ENCODE assay signal across 14 cellular contexts in genomic region chr1:61836649-61837048, GRCh38.
"Had no signal": no experiment of that assay in that cellular context is flagged by ENCODE, and none has a peak within 500 bp of the region (broad histone marks: within the 10 kb centered on the region; RNA-seq: fewer than 3 reads in every experiment).

No MANE protein-coding gene starts in this region.

- H3K4me1 ChIP-seq: colonic mucosa, lower lobe of right lung, right lobe of liver had no signal

- ATAC-seq: lower lobe of right lung; naive thymus-derived CD8-positive, alpha-beta T cell; right lobe of liver; T-helper 17 cell; WTC11 had no signal

- DNase-seq: activated CD4-positive, alpha-beta T cell treated with anti-CD3 and anti-CD28 coated beads for 48 hours; activated naive CD4-positive, alpha-beta T cell; caudate nucleus; colonic mucosa; effector memory CD4-positive, alpha-beta T cell; lower lobe of right lung; naive thymus-derived CD8-positive, alpha-beta T cell; nucleus accumbens; right lobe of liver; stimulated activated CD4-positive, alpha-beta T cell treated with anti-CD3 and anti-CD28 coated beads, Interleukin-12 subunit alpha, Interleukin-12 subunit beta, amount 100 ng/mL, for 4 hours; stimulated activated CD4-positive, alpha-beta T cell treated with anti-CD3 and anti-CD28 coated beads, Interleukin-2, amount 100 ng/mL, for 48 hours; stimulated activated naive CD4-positive, alpha-beta T cell treated with Interleukin-2 at 50 U/mL for 16 hours; T-helper 17 cell had no signal

- H3K4me3 ChIP-seq: colonic mucosa, lower lobe of right lung, right lobe of liver had no signal

- H3K27me3 ChIP-seq: colonic mucosa, right lobe of liver had no signal

- H3K36me3 ChIP-seq: colonic mucosa, lower lobe of right lung had no signal

- H3K27ac ChIP-seq: colonic mucosa, lower lobe of right lung, right lobe of liver had no signal

- H3K9me3 ChIP-seq: colonic mucosa, lower lobe of right lung, right lobe of liver had no signal
